In the genomic region with DNA sequence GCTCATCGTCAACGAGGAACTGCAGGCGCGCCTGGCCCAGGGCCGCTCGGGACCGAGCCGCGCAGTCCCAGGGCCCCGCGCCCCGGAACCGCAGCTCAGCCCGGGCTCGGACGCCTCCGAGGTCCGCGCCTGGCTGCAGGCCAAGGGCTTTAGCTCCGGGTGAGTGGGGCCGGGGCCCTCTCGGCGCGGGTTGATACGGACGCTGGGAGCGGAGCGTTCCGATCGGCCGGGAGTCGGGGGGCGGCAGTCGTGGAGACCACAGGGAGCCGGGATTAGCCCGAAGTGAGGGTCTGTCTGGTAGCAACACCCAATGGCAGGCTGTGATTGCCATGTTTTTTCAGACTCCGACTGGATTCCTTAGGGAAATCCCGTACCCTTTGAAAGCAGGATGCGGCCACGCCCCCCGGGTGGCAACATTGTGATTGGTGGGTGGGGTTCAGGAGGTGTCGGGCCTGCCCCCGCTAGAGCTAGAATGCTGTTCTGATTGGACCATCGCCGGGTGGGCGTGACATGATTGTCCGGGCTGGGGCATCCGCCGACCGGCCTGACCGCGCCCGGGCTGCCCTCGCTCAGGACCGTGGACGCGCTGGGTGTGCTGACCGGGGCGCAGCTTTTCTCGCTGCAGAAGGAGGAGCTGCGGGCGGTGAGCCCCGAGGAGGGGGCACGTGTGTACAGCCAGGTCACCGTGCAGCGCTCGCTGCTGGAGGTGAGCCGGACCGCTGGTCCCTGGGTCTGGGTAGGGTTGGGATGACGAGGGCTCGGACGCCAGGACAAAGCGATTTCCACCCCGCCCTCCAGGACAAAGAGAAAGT, we compare ENCODE assay signal across 8 cellular contexts.
DNase-seq lines count a peak whose midpoint lies in the region; ATAC-seq and TF ChIP-seq lines count a peak whose summit lies in the region.

No MANE protein-coding gene starts in this region.

- H3K4me3 Mint-ChIP-seq in memory B cell: peak overlapping the region; percentile 71

- peaks cover 27% of the 10 kb centered on the region for H3K4me1 Mint-ChIP-seq in memory B cell

- no peak for TF ChIP-seq POLR2A in erythroblast (IDR thresholded peaks at IDR 0.05; ENCODE audit: low read length)

- peaks cover 2% of the 10 kb centered on the region for H3K9me3 Mint-ChIP-seq in memory B cell

- peaks cover 13% of the 10 kb centered on the region for H3K36me3 Mint-ChIP-seq in memory B cell

- peaks cover 35% of the 10 kb centered on the region for H3K27me3 Mint-ChIP-seq in memory B cell

- no peak overlapping the region for H3K27ac Mint-ChIP-seq in memory B cell

- ATAC-seq in memory B cell (ENCODE audit: low read depth): peak; percentile 58

- DNase-seq in COLO829 (ENCODE audit: low spot score): peak; percentile 90
- DNase-seq in NCI-H1694 (lab: John Stamatoyannopoulos, UW): peak; percentile 89
- peak; percentile 46 for DNase-seq in activated T-cell treated with anti-CD3 and anti-CD28 coated beads, Interleukin-2, amount 50 U/mL, for 1 hour
- DNase-seq in erythroblast (lab: John Stamatoyannopoulos, UW): peak; percentile 49 to 50
- peak in 1 of 2 donors; percentile 43 for DNase-seq in memory B cell (ENCODE audit: low spot score in 2 of 2)
- peak; percentile 29 for DNase-seq in stimulated activated CD8-positive, alpha-beta memory T cell treated with anti-CD3 and anti-CD28 coated beads, Interleukin-15, amount 100 ng/mL, for 1 hour (ENCODE audit: low read depth)
- no peak for DNase-seq in NOMO-1 treated with dmso at 0.1 percent for 144 hours (lab: John Stamatoyannopoulos, UW; ENCODE audit: unreplicated experiment)
- no peak for DNase-seq in T-helper 9 cell

Comparison
In these comparisons a context has a peak if more than half of its experiments do, and no peak if none do; other contexts are left out.
1. DNase-seq: peak in COLO829 (single experiment), NCI-H1694 (single experiment), activated T-cell treated with anti-CD3 and anti-CD28 coated beads, Interleukin-2, amount 50 U/mL, for 1 hour (single experiment), erythroblast (2 of 2) and stimulated activated CD8-positive, alpha-beta memory T cell treated with anti-CD3 and anti-CD28 coated beads, Interleukin-15, amount 100 ng/mL, for 1 hour (single experiment); none in NOMO-1 treated with dmso at 0.1 percent for 144 hours (single experiment) and T-helper 9 cell (single experiment).